1 cellular context compared by ENCODE assay signal in genomic region chr1:161013591-161014513, GRCh38.
TF ChIP-seq lines count a peak whose summit lies in the region.

No MANE protein-coding gene starts in this region.

TF ChIP-seq in HepG2, 621 proteins besides CTCF, POLR2A, EP300 and RAD21 (continued from another document):
- TF ChIP-seq ZNF710 (CRISPR knock-in tag; IDR thresholded peaks at IDR 0.05; ENCODE audit: borderline replicate concordance) (peak; percentile 73; the same call in 1 of the 2 replicates), SRSF4 (IDR thresholded peaks at IDR 0.05; ENCODE audit: low read depth, low read length, poor library complexity, severe bottlenecking) (no peak), ZNF143 (CRISPR knock-in tag; IDR thresholded peaks at IDR 0.05) (peak; percentile 30; the same call in 1 of the 2 replicates), GMEB1 (CRISPR knock-in tag; IDR thresholded peaks at IDR 0.05; ENCODE audit: borderline replicate concordance) (peak; percentile 69), MATR3 (CRISPR knock-in tag; IDR thresholded peaks at IDR 0.05) (no peak), DMAP1 (CRISPR knock-in tag; IDR thresholded peaks at IDR 0.05) (peak; percentile 85), FOXO1 (CRISPR knock-in tag; IDR thresholded peaks at IDR 0.05) (peak; percentile 91), RBAK (CRISPR knock-in tag; IDR thresholded peaks at IDR 0.05) (0 out of 2 replicates have a peak, but pooled peaks have one; percentile 12), NKX3-1 (CRISPR knock-in tag; IDR thresholded peaks at IDR 0.05) (0 out of 2 replicates have a peak, but pooled peaks have one; percentile 23), ZNF441 (CRISPR knock-in tag; IDR thresholded peaks at IDR 0.05; ENCODE audit: borderline replicate concordance) (no peak; the same call in 1 of the 2 replicates), ZNF772 (CRISPR knock-in tag; IDR thresholded peaks at IDR 0.05) (no peak), ATRX (CRISPR knock-in tag; IDR thresholded peaks at IDR 0.05; ENCODE audit: borderline replicate concordance) (no peak), NPAS2 (CRISPR knock-in tag; IDR thresholded peaks at IDR 0.05; ENCODE audit: borderline replicate concordance) (no peak), TFAP4 (IDR thresholded peaks at IDR 0.05; ENCODE audit: borderline replicate concordance, low read depth) (peak; percentile 99), TRIM24 (CRISPR knock-in tag; IDR thresholded peaks at IDR 0.05) (peak; percentile 92), ZFY (CRISPR knock-in tag; IDR thresholded peaks at IDR 0.05) (peak; percentile 52), ZNF652 (CRISPR knock-in tag; IDR thresholded peaks at IDR 0.05; ENCODE audit: borderline replicate concordance, low read depth) (0 out of 2 replicates have a peak, but pooled peaks have one; percentile 36), PPARG (CRISPR knock-in tag; conservative IDR thresholded peaks at IDR 0.05) (peak; percentile 64), SKIL (CRISPR knock-in tag; IDR thresholded peaks at IDR 0.05; ENCODE audit: borderline replicate concordance) (peak; percentile 56), SP140L (CRISPR knock-in tag; IDR thresholded peaks at IDR 0.05; ENCODE audit: borderline replicate concordance) (no peak), ZBTB49 (CRISPR knock-in tag; IDR thresholded peaks at IDR 0.05; ENCODE audit: borderline replicate concordance) (0 out of 2 replicates have a peak, but pooled peaks have one; percentile 29), ISX (CRISPR knock-in tag; conservative IDR thresholded peaks at IDR 0.05) (no peak), GMEB2 (CRISPR knock-in tag; IDR thresholded peaks at IDR 0.05; ENCODE audit: low read depth) (no peak), ETV5 (CRISPR knock-in tag; IDR thresholded peaks at IDR 0.05; ENCODE audit: borderline replicate concordance) (peak; percentile 99), PHB2 (IDR thresholded peaks at IDR 0.05; ENCODE audit: partially characterized antibody) (no peak), ZSCAN29 (CRISPR knock-in tag; conservative IDR thresholded peaks at IDR 0.05) (0 out of 2 replicates have a peak, but pooled peaks have one; percentile 60), PAWR (CRISPR knock-in tag; IDR thresholded peaks at IDR 0.05; ENCODE audit: borderline replicate concordance) (0 out of 2 replicates have a peak, but pooled peaks have one; percentile 6), ARID5B (CRISPR knock-in tag; IDR thresholded peaks at IDR 0.05) (peak; percentile 93), UBTF (CRISPR knock-in tag; IDR thresholded peaks at IDR 0.05) (peak; percentile 79), ZNF10 (CRISPR knock-in tag; IDR thresholded peaks at IDR 0.05; ENCODE audit: borderline replicate concordance, low read depth) (no peak), RCOR2 (CRISPR knock-in tag; IDR thresholded peaks at IDR 0.05) (peak; percentile 68), ZNF501 (CRISPR knock-in tag; IDR thresholded peaks at IDR 0.05) (peak; percentile 28), ZMYM3 (CRISPR knock-in tag; IDR thresholded peaks at IDR 0.05) (peak; percentile 74), THRA (CRISPR knock-in tag; IDR thresholded peaks at IDR 0.05; ENCODE audit: borderline replicate concordance) (peak; percentile 81; the same call in 1 of the 2 replicates)
